ENCODE assay signal across 8 cellular contexts in genomic region chr19:7799640-7800355, GRCh38. TPM values are rescaled to one million over a fixed set of nuclear protein-coding genes. Genes with fewer than 3 reads are reported as not detected.
DNase-seq lines count a peak whose midpoint lies in the region; ATAC-seq and TF ChIP-seq lines count a peak whose summit lies in the region.

No MANE protein-coding gene starts in this region.

- ATAC-seq in omental fat pad (ENCODE audit: low FRiP score), result peak; percentile 86

- no peaks in the 10 kb centered on the region for H3K9me3 Mint-ChIP-seq in activated naive CD4-positive, alpha-beta T cell treated with anti-CD3 and anti-CD28 coated beads, Interleukin-2, amount 50 U/mL, for 24 hours
- peaks cover 4% of the 10 kb centered on the region for H3K9me3 Mint-ChIP-seq in glutamatergic neuron (ENCODE audit: unreplicated experiment)

- 0 out of 2 replicates have a peak, but pooled peaks cover 3% of the 10 kb centered on the region for H3K9me3 ChIP-seq in SJCRH30 (replicated peaks)
- peaks cover 4 to 11% of the 10 kb centered on the region in 2 donors for H3K9me3 ChIP-seq in transverse colon

- peaks cover 14% of the 10 kb centered on the region for H3K27me3 Mint-ChIP-seq in activated naive CD4-positive, alpha-beta T cell treated with anti-CD3 and anti-CD28 coated beads, Interleukin-2, amount 50 U/mL, for 24 hours
- H3K27me3 Mint-ChIP-seq in glutamatergic neuron (ENCODE audit: unreplicated experiment), result peaks cover 3% of the 10 kb centered on the region

- intact Hi-C loops in transverse colon (cut with DNase I; ENCODE audit: low total_unique reads), result loop anchor here (1.0 kb wide), 1 partner anchor 147 kb away; no protein-coding TSS in a partner anchor

- peak overlapping the region; percentile 47 for H3K4me3 Mint-ChIP-seq in activated naive CD4-positive, alpha-beta T cell treated with anti-CD3 and anti-CD28 coated beads, Interleukin-2, amount 50 U/mL, for 24 hours
- peak overlapping the region; percentile 80 for H3K4me3 Mint-ChIP-seq in glutamatergic neuron (ENCODE audit: unreplicated experiment)

- H3K27me3 ChIP-seq in SJCRH30 (peaks cover 17% of the 10 kb centered on the region; the same call in 1 of the 2 replicates), transverse colon (peaks cover 57% of the 10 kb centered on the region)

- no peak for TF ChIP-seq POLR2A in transverse colon (IDR thresholded peaks at IDR 0.05)

- peak; percentile 78 for DNase-seq in DMS53 (lab: John Stamatoyannopoulos, UW)
- peak; percentile 68 for DNase-seq in M059J (ENCODE audit: low read depth)
- DNase-seq in SJCRH30, result peak; percentile 54 to 70
- DNase-seq in glutamatergic neuron, result peak; percentile 78
- DNase-seq in omental fat pad (ENCODE audit: low spot score), result peak; percentile 53
- peak; percentile 67 for DNase-seq in transverse colon
- no peak for DNase-seq in cortex of kidney (lab: John Stamatoyannopoulos, UW)

- H3K4me1 ChIP-seq in SJCRH30 (no peaks in the 10 kb centered on the region), transverse colon (peaks cover 3 to 21% (median 4%) of the 10 kb centered on the region in 4 donors)

- H3K4me3 ChIP-seq in SJCRH30, result no peak overlapping the region
- H3K4me3 ChIP-seq in transverse colon, result peak overlapping the region in 1 of 4 donors; percentile 7

- H3K27ac ChIP-seq in SJCRH30 (no peak overlapping the region), transverse colon (no peak overlapping the region)

- no peak overlapping the region for H3K27ac Mint-ChIP-seq in activated naive CD4-positive, alpha-beta T cell treated with anti-CD3 and anti-CD28 coated beads, Interleukin-2, amount 50 U/mL, for 24 hours
- H3K27ac Mint-ChIP-seq in glutamatergic neuron (ENCODE audit: unreplicated experiment), result peak overlapping the region; percentile 59

- TF ChIP-seq EP300 in transverse colon (IDR thresholded peaks at IDR 0.05; ENCODE audit: low read depth), result no peak

- TF ChIP-seq CTCF in glutamatergic neuron (IDR thresholded peaks at IDR 0.05; ENCODE audit: partially characterized antibody, unreplicated experiment) (peak; percentile 74), omental fat pad (IDR thresholded peaks at IDR 0.05) (peak in 2 of 3 donors; percentile 12 to 46), transverse colon (IDR thresholded peaks at IDR 0.05) (peak; percentile 41 to 73 (median 49))

- in situ Hi-C loops in transverse colon (cut with MboI; ENCODE audit: low pct_ligation_motif_present in 1 of 4, low pct_unique_long_range_greater_than_20kb in 1 of 4, low sequenced_read_pairs in 3 of 4), result loop anchor here (10.0 to 25.0 kb wide), 6 partner anchors 137 to 445 kb away; partner anchors contain the start of gene RETN (in 1 of the 4)

- H3K36me3 ChIP-seq in SJCRH30, result no peaks in the 10 kb centered on the region
- H3K36me3 ChIP-seq in transverse colon, result no peaks in the 10 kb centered on the region

- WGBS in transverse colon (ENCODE audit: low coverage in 1 of 2), 2 donors, result 2 to 9% methylated on average over 14 to 34 of the region's 34 CpGs

- peaks cover 11% of the 10 kb centered on the region for H3K4me1 Mint-ChIP-seq in activated naive CD4-positive, alpha-beta T cell treated with anti-CD3 and anti-CD28 coated beads, Interleukin-2, amount 50 U/mL, for 24 hours
- peaks cover 5% of the 10 kb centered on the region for H3K4me1 Mint-ChIP-seq in glutamatergic neuron (ENCODE audit: low read depth, unreplicated experiment)

- H3K36me3 Mint-ChIP-seq in activated naive CD4-positive, alpha-beta T cell treated with anti-CD3 and anti-CD28 coated beads, Interleukin-2, amount 50 U/mL, for 24 hours, result no peaks in the 10 kb centered on the region
- peaks cover 9% of the 10 kb centered on the region for H3K36me3 Mint-ChIP-seq in glutamatergic neuron (ENCODE audit: unreplicated experiment)

RNA-seq across cellular contexts. Expression of gene EVI5L, which starts 30.2 kb away (rescaled TPM):
- total RNA-seq in M059J (2014; rRNA removed; shearing (Covaris generic)), result 20.7 and 29.2 TPM in 2 replicates
- total RNA-seq in SJCRH30 (2014; rRNA removed; shearing (Covaris generic)), result 5.5 and 6.0 TPM in 2 replicates
- total RNA-seq in glutamatergic neuron (ENCODE audit: unreplicated experiment) (36.4 TPM), omental fat pad (10 to 100 TPM in 1 of 4 donors, 1 to 10 TPM in 3; 6.9 to 10.8 (median 7.9) TPM), transverse colon (10 to 100 TPM in 3 of 4 donors, 1 to 10 TPM in 1; 8.5 to 65.8 (median 15.0) TPM)

RNA-seq across cellular contexts. Expression of gene CLEC4M, which starts 36.8 kb away (rescaled TPM):
- total RNA-seq in M059J (2014; rRNA removed; shearing (Covaris generic)), result not detected in 2 replicates
- not detected in 2 replicates for total RNA-seq in SJCRH30 (2014; rRNA removed; shearing (Covaris generic))
- not detected for total RNA-seq in glutamatergic neuron (ENCODE audit: unreplicated experiment)
- total RNA-seq in omental fat pad, result under 1 TPM in 2 of 4 donors, not detected in 2; 0.56 to 0.93 TPM
- total RNA-seq in transverse colon, result under 1 TPM in 1 of 4 donors, not detected in 3; 0.16 TPM

RNA-seq across cellular contexts. Expression of gene CD209, which starts 52.5 kb away (rescaled TPM):
- total RNA-seq in M059J (2014; rRNA removed; shearing (Covaris generic)), result not detected in 2 replicates
- not detected in 2 replicates for total RNA-seq in SJCRH30 (2014; rRNA removed; shearing (Covaris generic))
- not detected for total RNA-seq in glutamatergic neuron (ENCODE audit: unreplicated experiment)
- 10 to 100 TPM; 12.7 to 21.8 (median 17.2) TPM for total RNA-seq in omental fat pad
- total RNA-seq in transverse colon, result 1 to 10 TPM in 3 of 4 donors, under 1 TPM in 1; 1.00 to 9.4 (median 4.4) TPM
